13 cellular contexts compared by ENCODE assay signal in the genomic region with DNA sequence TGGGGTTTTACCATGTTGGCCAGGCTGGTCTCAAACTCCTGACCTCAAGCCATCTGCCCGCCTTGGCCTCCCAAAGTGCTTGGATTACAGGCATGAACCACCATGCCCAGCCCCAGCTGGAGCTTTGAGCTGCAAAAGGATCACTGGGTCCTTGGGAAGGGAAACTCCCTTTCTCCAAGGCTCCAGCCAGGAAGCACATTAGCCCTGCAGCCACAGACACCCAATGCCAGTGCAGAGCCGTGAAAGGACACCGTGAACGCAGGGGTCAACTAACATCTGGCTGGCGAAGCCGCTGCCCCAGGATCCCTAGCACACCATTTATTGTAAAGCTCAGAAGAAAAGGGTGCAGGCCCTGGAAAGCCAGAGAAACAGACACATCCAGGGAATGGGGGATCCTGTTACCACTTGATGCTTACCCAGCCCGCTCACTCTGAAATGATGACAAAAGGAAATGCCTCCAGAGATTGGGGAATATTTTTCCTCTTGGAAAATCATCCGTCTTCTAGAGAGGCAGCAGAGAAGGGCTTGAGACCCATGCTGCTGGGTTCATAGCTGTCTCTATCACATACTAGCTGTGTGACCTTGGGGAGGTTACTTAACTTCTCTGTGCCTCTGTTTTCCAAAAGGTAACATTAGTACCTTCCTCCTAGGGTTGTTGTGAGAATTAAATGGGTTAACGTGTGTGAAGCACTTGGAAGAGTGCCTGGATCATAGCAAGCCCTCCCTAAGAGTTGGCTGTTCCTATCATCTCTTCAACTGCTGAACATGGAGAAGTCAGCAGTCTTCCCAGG. TPM values are rescaled to one million over a fixed set of nuclear protein-coding genes. Genes with fewer than 3 reads are reported as not detected.
DNase-seq lines count a peak whose midpoint lies in the region; FAIRE-seq and TF ChIP-seq lines count a peak whose summit lies in the region.
"Had no signal": no experiment of that assay in that cellular context is flagged by ENCODE, and none has a peak within 500 bp of the region (broad histone marks: within the 10 kb centered on the region; RNA-seq: fewer than 3 reads in every experiment).

No MANE protein-coding gene starts in this region.

- DNase-seq in astrocyte (ENCODE audit: low read depth) (no peak), kidney (peak; percentile 64), osteocyte (ENCODE audit: extremely low spot score, unreplicated experiment) (no peak), tibial artery (no peak), NCI-H2107 (lab: John Stamatoyannopoulos, UW) (no peak), frontal cortex (ENCODE audit: low spot score in 2 of 2) (no peak), putamen (ENCODE audit: low spot score) (no peak)
- no peak for DNase-seq in activated CD4-positive, CD25-positive, alpha-beta regulatory T cell treated with anti-CD3 and anti-CD28 coated beads, Interleukin-2, amount 50 U/mL, for 72 hours
- DNase-seq: COR-L47, NCI-H187, NCI-H510A had no signal

- H3K36me3 ChIP-seq in astrocyte (ENCODE audit: insufficient read depth, low read length) (peaks cover 14% of the 10 kb centered on the region), kidney (ENCODE audit: control insufficient read depth in 1 of 2, insufficient read depth in 2 of 2, low read length in 2 of 2) (peaks cover 16 to 19% of the 10 kb centered on the region in 2 donors), tibial artery (peaks cover 68 to 86% (median 76%) of the 10 kb centered on the region in 3 donors)

- H4K20me1 ChIP-seq in astrocyte (ENCODE audit: insufficient read depth, low read length) = no peaks in the 10 kb centered on the region

- no peak for FAIRE-seq in astrocyte (lab: Jason Lieb, UNC)
- no peak for FAIRE-seq in kidney (lab: Jason Lieb, UNC)
- no peak for FAIRE-seq in frontal cortex (lab: Jason Lieb, UNC)
- FAIRE-seq: GM19239, H54 had no signal

- H3K4me1 Mint-ChIP-seq in astrocyte (ENCODE audit: low read depth, unreplicated experiment) = peaks cover 38% of the 10 kb centered on the region
- H3K4me1 Mint-ChIP-seq in osteocyte (ENCODE audit: unreplicated experiment) = peaks cover 34% of the 10 kb centered on the region

- no peak overlapping the region for H3K4me2 ChIP-seq in astrocyte (ENCODE audit: low read length)

- H3K4me3 Mint-ChIP-seq in astrocyte (ENCODE audit: unreplicated experiment) (no peak overlapping the region), osteocyte (ENCODE audit: unreplicated experiment) (no peak overlapping the region)

- H3K27ac ChIP-seq in astrocyte (ENCODE audit: low read depth, low read length) (no peak overlapping the region), kidney (ENCODE audit: low read depth in 2 of 2, low read length in 2 of 2) (no peak overlapping the region), tibial artery (peak overlapping the region; percentile 61 to 62)

- H3K27ac Mint-ChIP-seq in astrocyte (ENCODE audit: unreplicated experiment) (peak overlapping the region; percentile 58), osteocyte (ENCODE audit: unreplicated experiment) (peak overlapping the region; percentile 84)

- H3K27me3 Mint-ChIP-seq in astrocyte (ENCODE audit: low read depth, unreplicated experiment) = no peaks in the 10 kb centered on the region
- no peaks in the 10 kb centered on the region for H3K27me3 Mint-ChIP-seq in osteocyte (ENCODE audit: unreplicated experiment)

- no peak overlapping the region for H3K4me3 ChIP-seq in astrocyte (ENCODE audit: insufficient read depth, low read depth, low read length)
- no peak overlapping the region for H3K4me3 ChIP-seq in kidney (ENCODE audit: low read length in 2 of 2)
- H3K4me3 ChIP-seq in tibial artery = no peak overlapping the region

- no peaks in the 10 kb centered on the region for H3K27me3 ChIP-seq in astrocyte (ENCODE audit: insufficient read depth, low read length)
- H3K27me3 ChIP-seq in tibial artery = no peaks in the 10 kb centered on the region

- H3K9ac ChIP-seq in astrocyte (ENCODE audit: low read length) = no peak overlapping the region
- H3K9ac ChIP-seq in kidney (ENCODE audit: low read length in 2 of 2) = no peak overlapping the region

- H3K79me2 ChIP-seq in astrocyte (ENCODE audit: insufficient read depth, low read length) = no peaks in the 10 kb centered on the region

- H3K9me3 ChIP-seq in astrocyte (ENCODE audit: insufficient read depth, low read depth, low read length) (no peaks in the 10 kb centered on the region), kidney (ENCODE audit: control insufficient read depth in 1 of 2, low read length in 2 of 2) (no peaks in the 10 kb centered on the region), tibial artery (no peaks in the 10 kb centered on the region)

- H3K4me1 ChIP-seq in astrocyte (ENCODE audit: insufficient read depth, low read length) (peaks cover 10% of the 10 kb centered on the region), kidney (ENCODE audit: control insufficient read depth in 1 of 2, insufficient read depth in 1 of 2, low read depth in 1 of 2, low read length in 2 of 2) (peaks cover 0 to 2% of the 10 kb centered on the region in 2 donors), tibial artery (peaks cover 0 to 32% (median 6%) of the 10 kb centered on the region in 4 donors)

- intact Hi-C loops in kidney (cut with DNase I) (no loop called here), tibial artery (cut with DNase I; ENCODE audit: low total_unique reads) (no loop called here)

- H3K36me3 Mint-ChIP-seq in astrocyte (ENCODE audit: low read depth, unreplicated experiment) (peaks cover 37% of the 10 kb centered on the region), osteocyte (ENCODE audit: unreplicated experiment) (peaks cover 55% of the 10 kb centered on the region)

- TF ChIP-seq CTCF in astrocyte (IDR thresholded peaks at IDR 0.05; ENCODE audit: insufficient read depth, low read depth, low read length) = no peak
- no peak for TF ChIP-seq CTCF in kidney (IDR thresholded peaks at IDR 0.05; ENCODE audit: borderline replicate concordance, extremely low read depth, insufficient read depth)
- TF ChIP-seq CTCF in osteocyte (IDR thresholded peaks at IDR 0.05) = no peak
- TF ChIP-seq CTCF in tibial artery (IDR thresholded peaks at IDR 0.05) = no peak

- H3K9me3 Mint-ChIP-seq in astrocyte (ENCODE audit: unreplicated experiment) (peaks cover 2% of the 10 kb centered on the region), osteocyte (ENCODE audit: unreplicated experiment) (no peaks in the 10 kb centered on the region)

- H2AFZ ChIP-seq in astrocyte (ENCODE audit: low read depth, low read length) = no peak overlapping the region

RNA-seq across cellular contexts. Expression of gene LMCD1, which starts 40.8 kb away (rescaled TPM):
- total RNA-seq in astrocyte = 374 and 437 TPM in 2 replicates
- 65.4 TPM for total RNA-seq in kidney
- 24.3 TPM for polyA plus RNA-seq in kidney (ENCODE audit: insufficient read depth, low read depth, low replicate concordance)
- total RNA-seq in osteocyte = 135 and 136 TPM in 2 replicates
- 0.41 TPM for total RNA-seq in frontal cortex

Comparison
In these comparisons a context has a peak if more than half of its experiments do, and no peak if none do; other contexts are left out.
1. H3K27ac ChIP-seq: peak in tibial artery (2 of 2); none in astrocyte (single experiment) and kidney (0 of 2).
2. RNA of gene LMCD1, which starts 40.8 kb away (total RNA-seq): 374 to 437 TPM in astrocyte, 135 to 136 TPM in osteocyte and 65.4 TPM in kidney (single experiment); 0.41 TPM in frontal cortex (single experiment); every median in the first group is over 10 times any median in the second.